ENCODE assay signal across 5 cellular contexts in the genomic region with DNA sequence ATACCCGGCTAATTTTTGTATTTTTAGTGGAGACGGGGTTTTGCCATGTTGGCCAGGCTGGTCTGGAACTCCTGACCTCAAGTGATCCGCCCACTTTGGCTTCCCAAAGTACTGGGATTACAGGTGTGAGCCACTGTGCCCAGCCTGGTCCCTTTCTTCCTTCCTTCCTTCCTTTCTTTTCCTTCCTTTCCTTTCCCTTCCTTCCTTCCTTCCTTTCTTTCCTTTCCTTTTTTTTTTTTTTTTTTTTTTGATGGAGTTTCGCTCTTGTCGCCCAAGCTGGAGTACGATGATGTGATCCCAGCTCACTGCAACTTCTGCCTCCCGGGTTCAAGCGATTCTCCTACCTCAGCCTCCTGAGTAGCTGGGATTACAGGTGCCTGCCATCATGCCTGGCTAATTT. TPM values are rescaled to one million over a fixed set of nuclear protein-coding genes. Genes with fewer than 3 reads are reported as not detected.
A peak's percentile ranks its signal among the peaks of the same experiment; 100 is the strongest.
DNase-seq lines count a peak whose midpoint lies in the region; ATAC-seq and TF ChIP-seq lines count a peak whose summit lies in the region.
"Not testable (repeated sequence)": the region's sequence is repeated elsewhere in the genome, so short reads cannot be mapped to it uniquely, and the experiment has no call there.

No MANE protein-coding gene starts in this region.

- not testable (repeated sequence) for ATAC-seq in activated CD8-positive, alpha-beta memory T cell treated with anti-CD3 and anti-CD28 coated beads, Interleukin-2, amount 10 ng/mL, durations not matched to agents 7 days and 5 days; central memory CD8-positive, alpha-beta T cell (replicated peaks; ENCODE audit: extremely low read depth, poor library complexity, severe bottlenecking); stimulated activated naive B cell treated with anti-CD40 and anti-IgM and Interleukin-4, amounts not matched to agents 10 μg/mL and 1 μg/mL and 100 μg/mL, for 72 hours (replicated peaks)

- H3K4me3 ChIP-seq in HEK293 (ENCODE audit: low read depth, low read length), result not testable (repeated sequence)

- H3K36me3 ChIP-seq in HEK293 (ENCODE audit: control insufficient read depth in 2 of 2, insufficient read depth in 1 of 2, low read length in 2 of 2), result peaks cover 49 to 67% of the 10 kb centered on the region in 2 experiments

- H3K4me1 ChIP-seq in HEK293 (ENCODE audit: control insufficient read depth, insufficient read depth, low read length), result not testable (repeated sequence)

- peaks cover 11% of the 10 kb centered on the region for H3K4me1 Mint-ChIP-seq in activated CD8-positive, alpha-beta memory T cell treated with anti-CD3 and anti-CD28 coated beads, Interleukin-2, amount 10 ng/mL, durations not matched to agents 7 days and 5 days
- not testable (repeated sequence) for H3K4me1 Mint-ChIP-seq in central memory CD8-positive, alpha-beta T cell; progenitor cell of endocrine pancreas (ENCODE audit: low read depth); stimulated activated naive B cell treated with anti-CD40 and anti-IgM and Interleukin-4, amounts not matched to agents 10 μg/mL and 1 μg/mL and 100 μg/mL, for 72 hours

- DNase-seq in activated CD8-positive, alpha-beta memory T cell treated with anti-CD3 and anti-CD28 coated beads, Interleukin-2, amount 10 ng/mL, durations not matched to agents 7 days and 5 days, result peak; percentile 26
- not testable (repeated sequence) for DNase-seq in central memory CD8-positive, alpha-beta T cell (ENCODE audit: low spot score in 2 of 2); progenitor cell of endocrine pancreas (ENCODE audit: low spot score, unreplicated experiment); stimulated activated naive B cell treated with anti-CD40 and anti-IgM and Interleukin-4, amounts not matched to agents 10 μg/mL and 1 μg/mL and 100 μg/mL, for 72 hours

- not testable (repeated sequence) for H3K27me3 Mint-ChIP-seq in activated CD8-positive, alpha-beta memory T cell treated with anti-CD3 and anti-CD28 coated beads, Interleukin-2, amount 10 ng/mL, durations not matched to agents 7 days and 5 days; central memory CD8-positive, alpha-beta T cell; progenitor cell of endocrine pancreas; stimulated activated naive B cell treated with anti-CD40 and anti-IgM and Interleukin-4, amounts not matched to agents 10 μg/mL and 1 μg/mL and 100 μg/mL, for 72 hours

- not testable (repeated sequence) for H3K27ac Mint-ChIP-seq in activated CD8-positive, alpha-beta memory T cell treated with anti-CD3 and anti-CD28 coated beads, Interleukin-2, amount 10 ng/mL, durations not matched to agents 7 days and 5 days
- peak overlapping the region; percentile 65 for H3K27ac Mint-ChIP-seq in central memory CD8-positive, alpha-beta T cell (ENCODE audit: low read depth)
- peak overlapping the region; percentile 41 for H3K27ac Mint-ChIP-seq in progenitor cell of endocrine pancreas
- H3K27ac Mint-ChIP-seq in stimulated activated naive B cell treated with anti-CD40 and anti-IgM and Interleukin-4, amounts not matched to agents 10 μg/mL and 1 μg/mL and 100 μg/mL, for 72 hours, result peak overlapping the region; percentile 2

- not testable (repeated sequence) for H3K9me3 Mint-ChIP-seq in activated CD8-positive, alpha-beta memory T cell treated with anti-CD3 and anti-CD28 coated beads, Interleukin-2, amount 10 ng/mL, durations not matched to agents 7 days and 5 days (ENCODE audit: low read depth); central memory CD8-positive, alpha-beta T cell; progenitor cell of endocrine pancreas (ENCODE audit: low read depth); stimulated activated naive B cell treated with anti-CD40 and anti-IgM and Interleukin-4, amounts not matched to agents 10 μg/mL and 1 μg/mL and 100 μg/mL, for 72 hours

- H3K36me3 Mint-ChIP-seq in activated CD8-positive, alpha-beta memory T cell treated with anti-CD3 and anti-CD28 coated beads, Interleukin-2, amount 10 ng/mL, durations not matched to agents 7 days and 5 days, result peaks cover 37% of the 10 kb centered on the region
- H3K36me3 Mint-ChIP-seq in central memory CD8-positive, alpha-beta T cell (ENCODE audit: insufficient read depth), result peaks cover 30% of the 10 kb centered on the region
- peaks cover 15% of the 10 kb centered on the region for H3K36me3 Mint-ChIP-seq in progenitor cell of endocrine pancreas (ENCODE audit: insufficient read depth)
- peaks cover 30 to 42% of the 10 kb centered on the region in 2 donors for H3K36me3 Mint-ChIP-seq in stimulated activated naive B cell treated with anti-CD40 and anti-IgM and Interleukin-4, amounts not matched to agents 10 μg/mL and 1 μg/mL and 100 μg/mL, for 72 hours

- POLR2A ChIA-PET in HEK293 (lab: Yijun Ruan, JAX), result not testable (repeated sequence)

- TF ChIP-seq CTCF in HEK293 (tag by site-specific recombination; IDR thresholded peaks at IDR 0.05); progenitor cell of endocrine pancreas (IDR thresholded peaks at IDR 0.05; ENCODE audit: unreplicated experiment): not testable (repeated sequence)

- not testable (repeated sequence) for H3K4me3 Mint-ChIP-seq in activated CD8-positive, alpha-beta memory T cell treated with anti-CD3 and anti-CD28 coated beads, Interleukin-2, amount 10 ng/mL, durations not matched to agents 7 days and 5 days; central memory CD8-positive, alpha-beta T cell; progenitor cell of endocrine pancreas (ENCODE audit: low read depth); stimulated activated naive B cell treated with anti-CD40 and anti-IgM and Interleukin-4, amounts not matched to agents 10 μg/mL and 1 μg/mL and 100 μg/mL, for 72 hours

- CTCF ChIA-PET in HEK293 (lab: Yijun Ruan, JAX), result not testable (repeated sequence)
- CTCF ChIA-PET in activated CD8-positive, alpha-beta memory T cell treated with anti-CD3 and anti-CD28 coated beads, Interleukin-2, amount 10 ng/mL, durations not matched to agents 7 days and 5 days (lab: Charles Lee), result interaction anchor here (1.1 kb wide), 1 partner anchor 25 kb away, joined by 3 read pairs; no protein-coding TSS in a partner anchor

- not testable (repeated sequence) for H3K9me3 ChIP-seq in HEK293 (ENCODE audit: control insufficient read depth, insufficient read depth, low read depth, low read length)

- not testable (repeated sequence) for H3K27ac ChIP-seq in HEK293 (ENCODE audit: extremely low read depth, low read depth, low read length)

TF ChIP-seq in HEK293, 187 proteins besides CTCF, POLR2A, EP300 and RAD21:
- peak; percentile 92 for TF ChIP-seq PRDM1 (tag by site-specific recombination; IDR thresholded peaks at IDR 0.05)

RNA-seq across cellular contexts. Expression of gene DDX21, which starts 26.1 kb away (rescaled TPM):
- total RNA-seq in activated CD8-positive, alpha-beta memory T cell treated with anti-CD3 and anti-CD28 coated beads, Interleukin-2, amount 10 ng/mL, durations not matched to agents 7 days and 5 days, result 100 to 1,000 TPM in 1 of 2 experiments, 10 to 100 TPM in 1; 80.4 to 143 TPM
- total RNA-seq in progenitor cell of endocrine pancreas, result 38.2 and 45.6 TPM in 2 replicates

RNA-seq across cellular contexts. Expression of gene DDX50, which starts 28.8 kb away (rescaled TPM):
- 10 to 100 TPM; 46.6 to 48.3 TPM for total RNA-seq in activated CD8-positive, alpha-beta memory T cell treated with anti-CD3 and anti-CD28 coated beads, Interleukin-2, amount 10 ng/mL, durations not matched to agents 7 days and 5 days
- total RNA-seq in progenitor cell of endocrine pancreas, result 42.3 and 45.3 TPM in 2 replicates

RNA-seq across cellular contexts. Expression of gene KIFBP, which starts 58.7 kb away (rescaled TPM):
- 10 to 100 TPM; 16.0 to 23.1 TPM for total RNA-seq in activated CD8-positive, alpha-beta memory T cell treated with anti-CD3 and anti-CD28 coated beads, Interleukin-2, amount 10 ng/mL, durations not matched to agents 7 days and 5 days
- total RNA-seq in progenitor cell of endocrine pancreas, result 26.7 and 28.0 TPM in 2 replicates
